29 cellular contexts compared by ENCODE assay signal in genomic region chr11:29124436-29124835, GRCh38.
"Had no signal": no experiment of that assay in that cellular context is flagged by ENCODE, and none has a peak within 500 bp of the region (broad histone marks: within the 10 kb centered on the region; RNA-seq: fewer than 3 reads in every experiment).

No MANE protein-coding gene starts in this region.

- H3K27ac ChIP-seq: body of pancreas, epithelial cell of prostate, gastrocnemius medialis, hepatocyte, neutrophil, skin epidermis, vagina, VCaP had no signal

- H2AFZ ChIP-seq: hepatocyte had no signal

- H3K4me2 ChIP-seq: hepatocyte had no signal

- H3K27ac Mint-ChIP-seq: activated CD4-positive, alpha-beta memory T cell treated with anti-CD3 and anti-CD28 coated beads for 36 hours; activated CD4-positive, alpha-beta T cell treated with anti-CD3 and anti-CD28 coated beads, Interleukin-2, amount 10 ng/mL, durations not matched to agents 24 days and 14 days; natural killer cell treated with Interleukin-12 subunit alpha and Interleukin-12 subunit beta and Interleukin-15 and Interleukin-18, amount 100 ng/mL, for 72 hours; stimulated activated memory B cell treated with anti-CD40 and anti-IgM and Interleukin-4, amounts not matched to agents 10 μg/mL and 1 μg/mL and 100 μg/mL, for 72 hours; stimulated activated naive CD8-positive, alpha-beta T cell treated with anti-CD3 and anti-CD28 coated beads, Interleukin-15, amount 100 ng/mL, for 72 hours; T-helper 2 cell treated with Interferon-gamma antibody and Interleukin-4, amounts not matched to agents 5 μg/mL and 100 μg/mL, for 36 hours; type B pancreatic cell had no signal

- H3K4me3 ChIP-seq: body of pancreas, gastrocnemius medialis, hepatocyte, mucosa of descending colon, skin epidermis, vagina had no signal

- H3K4me1 ChIP-seq: body of pancreas, gastrocnemius medialis, vagina had no signal

- H3K36me3 ChIP-seq: gastrocnemius medialis, neutrophil, vagina had no signal

- H3K27me3 Mint-ChIP-seq: activated CD4-positive, alpha-beta memory T cell treated with anti-CD3 and anti-CD28 coated beads for 36 hours; activated CD4-positive, alpha-beta T cell treated with anti-CD3 and anti-CD28 coated beads, Interleukin-2, amount 10 ng/mL, durations not matched to agents 24 days and 14 days; natural killer cell treated with Interleukin-12 subunit alpha and Interleukin-12 subunit beta and Interleukin-15 and Interleukin-18, amount 100 ng/mL, for 72 hours; stimulated activated memory B cell treated with anti-CD40 and anti-IgM and Interleukin-4, amounts not matched to agents 10 μg/mL and 1 μg/mL and 100 μg/mL, for 72 hours; stimulated activated naive CD8-positive, alpha-beta T cell treated with anti-CD3 and anti-CD28 coated beads, Interleukin-15, amount 100 ng/mL, for 72 hours had no signal

- H3K36me3 Mint-ChIP-seq: activated CD4-positive, alpha-beta memory T cell treated with anti-CD3 and anti-CD28 coated beads for 36 hours; natural killer cell treated with Interleukin-12 subunit alpha and Interleukin-12 subunit beta and Interleukin-15 and Interleukin-18, amount 100 ng/mL, for 72 hours; stimulated activated memory B cell treated with anti-CD40 and anti-IgM and Interleukin-4, amounts not matched to agents 10 μg/mL and 1 μg/mL and 100 μg/mL, for 72 hours; type B pancreatic cell had no signal

- DNase-seq: activated CD4-positive, alpha-beta memory T cell treated with anti-CD3 and anti-CD28 coated beads for 36 hours; activated CD4-positive, alpha-beta T cell treated with anti-CD3 and anti-CD28 coated beads, Interleukin-2, amount 10 ng/mL, durations not matched to agents 24 days and 14 days; activated CD4-positive, CD25-positive, alpha-beta regulatory T cell treated with anti-CD3 and anti-CD28 coated beads, Interleukin-2, amount 50 U/mL, for 72 hours; activated CD8-positive, alpha-beta memory T cell treated with anti-CD3 and anti-CD28 coated beads, Interleukin-2, amount 50 U/mL, for 4 hours; activated gamma-delta T cell treated with Interleukin-2 at 50 U/mL for 16 hours; activated naive CD4-positive, alpha-beta T cell treated with anti-CD3 and anti-CD28 coated beads, Interleukin-2, amount 50 U/mL, for 16 hours; activated T-cell treated with anti-CD3 and anti-CD28 coated beads, Interleukin-2, amount 50 U/mL, for 1 hour; body of pancreas; effector CD8-positive, alpha-beta T cell; gastrocnemius medialis; left cardiac atrium; left ventricle myocardium superior; mucosa of descending colon; stimulated activated CD4-positive, alpha-beta T cell treated with anti-CD3 and anti-CD28 coated beads, Interleukin-4, amount 100 ng/mL, for 24 hours; stimulated activated CD8-positive, alpha-beta memory T cell treated with anti-CD3 and anti-CD28 coated beads, Interleukin-4, amount 100 ng/mL, for 48 hours; stimulated activated naive CD8-positive, alpha-beta T cell treated with anti-CD3 and anti-CD28 coated beads, Interleukin-15, amount 100 ng/mL, for 72 hours; substantia nigra; T-helper 1 cell had no signal

- H3K4me1 Mint-ChIP-seq: activated CD4-positive, alpha-beta T cell treated with anti-CD3 and anti-CD28 coated beads, Interleukin-2, amount 10 ng/mL, durations not matched to agents 24 days and 14 days; stimulated activated memory B cell treated with anti-CD40 and anti-IgM and Interleukin-4, amounts not matched to agents 10 μg/mL and 1 μg/mL and 100 μg/mL, for 72 hours; stimulated activated naive CD8-positive, alpha-beta T cell treated with anti-CD3 and anti-CD28 coated beads, Interleukin-15, amount 100 ng/mL, for 72 hours had no signal

- H3K9me3 ChIP-seq: body of pancreas, gastrocnemius medialis, mucosa of descending colon, neutrophil, vagina had no signal

- H3K4me3 Mint-ChIP-seq: activated CD4-positive, alpha-beta memory T cell treated with anti-CD3 and anti-CD28 coated beads for 36 hours; activated CD4-positive, alpha-beta T cell treated with anti-CD3 and anti-CD28 coated beads, Interleukin-2, amount 10 ng/mL, durations not matched to agents 24 days and 14 days; natural killer cell treated with Interleukin-12 subunit alpha and Interleukin-12 subunit beta and Interleukin-15 and Interleukin-18, amount 100 ng/mL, for 72 hours; stimulated activated memory B cell treated with anti-CD40 and anti-IgM and Interleukin-4, amounts not matched to agents 10 μg/mL and 1 μg/mL and 100 μg/mL, for 72 hours; stimulated activated naive CD8-positive, alpha-beta T cell treated with anti-CD3 and anti-CD28 coated beads, Interleukin-15, amount 100 ng/mL, for 72 hours; T-helper 2 cell treated with Interferon-gamma antibody and Interleukin-4, amounts not matched to agents 5 μg/mL and 100 μg/mL, for 36 hours; type B pancreatic cell had no signal

- H3K9me3 Mint-ChIP-seq: activated CD4-positive, alpha-beta T cell treated with anti-CD3 and anti-CD28 coated beads, Interleukin-2, amount 10 ng/mL, durations not matched to agents 24 days and 14 days; stimulated activated memory B cell treated with anti-CD40 and anti-IgM and Interleukin-4, amounts not matched to agents 10 μg/mL and 1 μg/mL and 100 μg/mL, for 72 hours; stimulated activated naive CD8-positive, alpha-beta T cell treated with anti-CD3 and anti-CD28 coated beads, Interleukin-15, amount 100 ng/mL, for 72 hours; type B pancreatic cell had no signal

- H3K79me2 ChIP-seq: hepatocyte had no signal

- ATAC-seq: body of pancreas; gastrocnemius medialis; left cardiac atrium; left ventricle myocardium superior; mucosa of descending colon; natural killer cell treated with Interleukin-12 subunit alpha and Interleukin-12 subunit beta and Interleukin-15 and Interleukin-18, amount 100 ng/mL, for 72 hours; sciatic nerve; stimulated activated memory B cell treated with anti-CD40 and anti-IgM and Interleukin-4, amounts not matched to agents 10 μg/mL and 1 μg/mL and 100 μg/mL, for 72 hours; stimulated activated naive CD8-positive, alpha-beta T cell treated with anti-CD3 and anti-CD28 coated beads, Interleukin-15, amount 100 ng/mL, for 72 hours had no signal

- H3K27me3 ChIP-seq: body of pancreas, gastrocnemius medialis, hepatocyte, neutrophil, vagina had no signal
